13 cellular contexts compared by ENCODE assay signal in the genomic region with DNA sequence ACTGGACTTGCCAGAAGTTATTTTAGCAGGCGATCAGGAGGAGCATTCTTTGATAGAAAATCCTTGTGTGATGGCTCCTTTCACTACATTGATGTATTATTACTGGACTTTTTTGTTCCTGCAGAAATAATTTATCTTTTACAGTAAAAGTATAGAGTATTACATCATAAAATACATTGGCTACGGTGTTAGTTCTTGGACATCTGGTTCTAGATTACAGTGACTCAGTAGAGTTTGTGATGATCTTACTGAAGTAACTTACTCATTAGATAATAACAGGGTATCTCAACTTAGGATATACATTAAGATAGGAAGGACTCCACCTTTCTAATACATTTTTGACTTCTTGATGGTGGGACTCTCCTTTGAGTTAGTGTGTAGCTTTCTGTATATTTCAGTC. TPM values are rescaled to one million over a fixed set of nuclear protein-coding genes. Genes with fewer than 3 reads are reported as not detected.
DNase-seq lines count a peak whose midpoint lies in the region; FAIRE-seq and TF ChIP-seq lines count a peak whose summit lies in the region.
"Had no signal": no experiment of that assay in that cellular context is flagged by ENCODE, and none has a peak within 500 bp of the region (broad histone marks: within the 10 kb centered on the region; RNA-seq: fewer than 3 reads in every experiment).

No MANE protein-coding gene starts in this region.

- no peak for TF ChIP-seq CTCF in bronchial epithelial cell (IDR thresholded peaks at IDR 0.05; ENCODE audit: insufficient read depth, low read length, severe bottlenecking)
- TF ChIP-seq CTCF in testis (IDR thresholded peaks at IDR 0.05): no peak

- WGBS in HUES64: 94% methylated on average over 1 of the region's 2 CpGs
- 40 to 52% methylated on average over 2 of the region's 2 CpGs for WGBS in testis, 2 donors

- no peak for FAIRE-seq in bronchial epithelial cell (lab: Jason Lieb, UNC)

- no peak for TF ChIP-seq POLR2A in testis (IDR thresholded peaks at IDR 0.05)

- H3K27me3 ChIP-seq in HUES64 (ENCODE audit: insufficient read depth, low read length) (no peaks in the 10 kb centered on the region), bronchial epithelial cell (ENCODE audit: control insufficient read depth, insufficient read depth, low read length) (no peaks in the 10 kb centered on the region), layer of hippocampus (ENCODE audit: control insufficient read depth, insufficient read depth, low read length) (no peaks in the 10 kb centered on the region), testis (no peaks in the 10 kb centered on the region)

- no peak overlapping the region for H3K9ac ChIP-seq in HUES64 (ENCODE audit: low read depth, low read length)

- H3K4me1 ChIP-seq in HUES64 (ENCODE audit: insufficient read depth, low read length) (peaks cover 27% of the 10 kb centered on the region), testis (peaks cover 35% of the 10 kb centered on the region)

- intact Hi-C loops in testis (cut with DNase I; ENCODE audit: low total_unique reads): loop anchor here (10.0 kb wide), 1 partner anchor 57 kb away; the partner anchor contains the start of gene ZNF462

- H3K27ac ChIP-seq in HUES64 (ENCODE audit: low read depth, low read length): peak overlapping the region; percentile 79; the same call in 1 of the 2 replicates
- H3K27ac ChIP-seq in layer of hippocampus (ENCODE audit: low read depth, low read length): peak overlapping the region; percentile 85
- H3K27ac ChIP-seq in testis: peak overlapping the region; percentile 87 to 90

- H3K4me3 ChIP-seq in HUES64 (ENCODE audit: low read length) (no peak overlapping the region), bronchial epithelial cell (ENCODE audit: low read depth, low read length) (no peak overlapping the region), testis (no peak overlapping the region)

- DNase-seq in bronchial epithelial cell (ENCODE audit: low read depth) (peak; percentile 29), testis (no peak), NCI-H2171 treated with DMSO at 0.1 percent for 48 hours (lab: John Stamatoyannopoulos, UW) (no peak), superior temporal gyrus (ENCODE audit: extremely low spot score) (no peak), SKM-1 treated with dmso at 0.1 percent for 144 hours (lab: John Stamatoyannopoulos, UW; ENCODE audit: unreplicated experiment) (no peak)
- DNase-seq: activated T-cell treated with anti-CD3 and anti-CD28 coated beads, Interleukin-2, amount 50 U/mL, for 24 hours; cerebellar nuclear complex; KG1; natural killer cell; SHP77; stimulated activated CD4-positive, alpha-beta T cell treated with anti-CD3 and anti-CD28 coated beads, Interleukin-4, amount 100 ng/mL, for 1 hour had no signal

- H3K9me3 ChIP-seq in HUES64 (ENCODE audit: insufficient read depth, low read depth, low read length): no peaks in the 10 kb centered on the region
- no peaks in the 10 kb centered on the region for H3K9me3 ChIP-seq in testis

- H3K36me3 ChIP-seq in HUES64 (ENCODE audit: insufficient read depth, low read length) (peaks cover 61% of the 10 kb centered on the region), bronchial epithelial cell (ENCODE audit: control insufficient read depth, insufficient read depth, low read length) (peaks cover 13% of the 10 kb centered on the region), testis (ENCODE audit: low read depth, missing control alignments) (no peaks in the 10 kb centered on the region)

RNA-seq across cellular contexts. Expression of gene ZNF462, which starts 59.0 kb away (rescaled TPM):
- 36.0 TPM for polyA plus RNA-seq in HUES64 (2013, experiment 1 of 2)
- 35.5 TPM for polyA plus RNA-seq in HUES64 (2013, experiment 2 of 2)
- total RNA-seq in bronchial epithelial cell: 8.2 and 8.3 TPM in 2 replicates
- total RNA-seq in testis: 10 to 100 TPM; 53.2 to 61.6 TPM
- 31.5 TPM for polyA plus RNA-seq in testis (ENCODE audit: insufficient read depth, low read depth, low replicate concordance)
